ENCODE assay signal across 10 cellular contexts in genomic region chr2:15943914-15944313, GRCh38. TPM values are rescaled to one million over a fixed set of nuclear protein-coding genes. Genes with fewer than 3 reads are reported as not detected.
DNase-seq lines count a peak whose midpoint lies in the region; ATAC-seq and TF ChIP-seq lines count a peak whose summit lies in the region.
"Had no signal": no experiment of that assay in that cellular context is flagged by ENCODE, and none has a peak within 500 bp of the region (broad histone marks: within the 10 kb centered on the region; RNA-seq: fewer than 3 reads in every experiment).

No MANE protein-coding gene starts in this region.

- H3K36me3 Mint-ChIP-seq in activated T-helper 17 cell treated with anti-CD3 and anti-CD28 coated beads, Interleukin-2, amount 50 U/mL, for 72 hours (ENCODE audit: low read depth), result no peaks in the 10 kb centered on the region

- no peak for TF ChIP-seq CTCF in KMS-11 (conservative IDR thresholded peaks at IDR 0.05; ENCODE audit: low read depth, low read length)

- peak overlapping the region; percentile 11; the same call in 1 of the 2 replicates for H3K9ac ChIP-seq in KMS-11

- DNase-seq in 8988T (peak; percentile 39), cerebellar cortex (ENCODE audit: low spot score) (peak; percentile 26), medulla oblongata (ENCODE audit: extremely low spot score) (peak; percentile 88), SIG-M5 (lab: John Stamatoyannopoulos, UW) (no peak)
- DNase-seq in activated CD4-positive, alpha-beta T cell treated with anti-CD3 and anti-CD28 coated beads for 4 hours, result no peak
- no peak for DNase-seq in activated effector memory CD4-positive, alpha-beta T cell treated with anti-CD3 and anti-CD28 coated beads, Interleukin-2, amount 50 U/mL, for 16 hours
- DNase-seq: IMR-90 had no signal

- no peak overlapping the region for H3K27ac Mint-ChIP-seq in activated T-helper 17 cell treated with anti-CD3 and anti-CD28 coated beads, Interleukin-2, amount 50 U/mL, for 72 hours

- H2AFZ ChIP-seq in KMS-11 (ENCODE audit: low read depth), result no peak overlapping the region

- H3K4me2 ChIP-seq in KMS-11, result peak overlapping the region; percentile 45

- H3K4me3 ChIP-seq in KMS-11 (IDR thresholded peaks at IDR 0.05; ENCODE audit: insufficient read depth, low read depth, low read length), result peak overlapping the region; percentile 96

- peaks cover 19% of the 10 kb centered on the region for H3K27me3 Mint-ChIP-seq in activated T-helper 17 cell treated with anti-CD3 and anti-CD28 coated beads, Interleukin-2, amount 50 U/mL, for 72 hours

- H3K9me3 Mint-ChIP-seq in activated T-helper 17 cell treated with anti-CD3 and anti-CD28 coated beads, Interleukin-2, amount 50 U/mL, for 72 hours, result no peaks in the 10 kb centered on the region

- H4K20me1 ChIP-seq in KMS-11 (ENCODE audit: insufficient read depth), result peaks cover 35% of the 10 kb centered on the region

- no peaks in the 10 kb centered on the region for H3K4me1 Mint-ChIP-seq in activated T-helper 17 cell treated with anti-CD3 and anti-CD28 coated beads, Interleukin-2, amount 50 U/mL, for 72 hours

- H3K27me3 ChIP-seq in KMS-11 (ENCODE audit: insufficient read depth, low read depth), result no peaks in the 10 kb centered on the region

- H3K27ac ChIP-seq in KMS-11, result no peak overlapping the region
- H3K27ac ChIP-seq: C4-2B had no signal

- H3K79me2 ChIP-seq in KMS-11 (ENCODE audit: insufficient read depth, low read depth), result peaks cover 71% of the 10 kb centered on the region

- peaks cover 29% of the 10 kb centered on the region; the same call in 1 of the 2 replicates for H3K36me3 ChIP-seq in KMS-11 (ENCODE audit: insufficient read depth)

- peaks cover 18% of the 10 kb centered on the region for H3K4me1 ChIP-seq in KMS-11 (ENCODE audit: low read depth, poor library complexity, severe bottlenecking)

- no peak for ATAC-seq in activated T-helper 17 cell treated with anti-CD3 and anti-CD28 coated beads, Interleukin-2, amount 50 U/mL, for 72 hours (replicated peaks)

- H3K4me3 Mint-ChIP-seq in activated T-helper 17 cell treated with anti-CD3 and anti-CD28 coated beads, Interleukin-2, amount 50 U/mL, for 72 hours, result no peak overlapping the region

RNA-seq across cellular contexts. Expression of gene MYCN, which starts 3.6 kb away (rescaled TPM):
- total RNA-seq in activated T-helper 17 cell treated with anti-CD3 and anti-CD28 coated beads, Interleukin-2, amount 50 U/mL, for 72 hours, result not detected
- total RNA-seq: IMR-90 had no signal

Comparison
In these comparisons a context has a peak if more than half of its experiments do, and no peak if none do; other contexts are left out.
1. DNase-seq: peak in 8988T (single experiment), cerebellar cortex (single experiment) and medulla oblongata (single experiment); none in SIG-M5 (single experiment), activated CD4-positive, alpha-beta T cell treated with anti-CD3 and anti-CD28 coated beads for 4 hours (0 of 2) and activated effector memory CD4-positive, alpha-beta T cell treated with anti-CD3 and anti-CD28 coated beads, Interleukin-2, amount 50 U/mL, for 16 hours (single experiment).